1 cellular context compared by ENCODE assay signal in genomic region chr6:11392778-11393507, GRCh38.
TF ChIP-seq lines count a peak whose summit lies in the region.

No MANE protein-coding gene starts in this region.

TF ChIP-seq in HepG2, 621 proteins besides CTCF, POLR2A, EP300 and RAD21 (continued from another document and continues in another):
- TF ChIP-seq SNAPC4 (CRISPR knock-in tag; IDR thresholded peaks at IDR 0.05) (peak; percentile 26; the same call in 1 of the 2 replicates), ZBTB3 (CRISPR knock-in tag; IDR thresholded peaks at IDR 0.05; ENCODE audit: borderline replicate concordance, low read depth) (no peak), SP1 (IDR thresholded peaks at IDR 0.05) (no peak), SP1 (CRISPR knock-in tag; IDR thresholded peaks at IDR 0.05) (peak; percentile 29; the same call in 1 of the 2 replicates), GATA4 (IDR thresholded peaks at IDR 0.05; ENCODE audit: borderline replicate concordance, low read depth) (peak; percentile 99), RFXAP (CRISPR knock-in tag; IDR thresholded peaks at IDR 0.05; ENCODE audit: borderline replicate concordance) (peak; percentile 93; the same call in 1 of the 2 replicates), U2AF1 (optimal IDR thresholded peaks at IDR 0.05; ENCODE audit: low read depth, low read length) (no peak), SMAD1 (CRISPR knock-in tag; IDR thresholded peaks at IDR 0.05; ENCODE audit: borderline replicate concordance, low read depth) (peak; percentile 43; the same call in 1 of the 2 replicates), ZNF143 (CRISPR knock-in tag; IDR thresholded peaks at IDR 0.05) (peak; percentile 70), MIER3 (CRISPR knock-in tag; IDR thresholded peaks at IDR 0.05; ENCODE audit: borderline replicate concordance) (peak; percentile 99), TCF12 (IDR thresholded peaks at IDR 0.05) (no peak), TCF12 (CRISPR knock-in tag; IDR thresholded peaks at IDR 0.05) (peak; percentile 88; the same call in 1 of the 2 replicates), SKIL (CRISPR knock-in tag; IDR thresholded peaks at IDR 0.05; ENCODE audit: borderline replicate concordance) (peak; percentile 87), SMARCE1 (IDR thresholded peaks at IDR 0.05; ENCODE audit: borderline replicate concordance) (no peak), NCOA1 (CRISPR knock-in tag; IDR thresholded peaks at IDR 0.05) (0 out of 2 replicates have a peak, but pooled peaks have one; percentile 32), TEAD3 (CRISPR knock-in tag; optimal IDR thresholded peaks at IDR 0.05; ENCODE audit: borderline replicate concordance) (peak; percentile 96), ZNF333 (CRISPR knock-in tag; IDR thresholded peaks at IDR 0.05; ENCODE audit: borderline replicate concordance) (peak; percentile 60; the same call in 1 of the 2 replicates), HNRNPL (IDR thresholded peaks at IDR 0.05; ENCODE audit: low read depth, low read length) (peak; percentile 85), ZNF337 (CRISPR knock-in tag; IDR thresholded peaks at IDR 0.05; ENCODE audit: borderline replicate concordance, low read depth) (peak; percentile 20; the same call in 1 of the 2 replicates), CHD4 (IDR thresholded peaks at IDR 0.05; ENCODE audit: borderline replicate concordance, low read length) (peak; percentile 95), ZNF7 (CRISPR knock-in tag; IDR thresholded peaks at IDR 0.05) (peak; percentile 93), ZNF281 (CRISPR knock-in tag; IDR thresholded peaks at IDR 0.05; ENCODE audit: borderline replicate concordance) (peak; percentile 81; the same call in 1 of the 2 replicates), ERF (CRISPR knock-in tag; IDR thresholded peaks at IDR 0.05) (peak; percentile 95; the same call in 1 of the 2 replicates), HIVEP1 (CRISPR knock-in tag; IDR thresholded peaks at IDR 0.05) (peak; percentile 77; the same call in 1 of the 2 replicates), ZFY (CRISPR knock-in tag; IDR thresholded peaks at IDR 0.05) (peak; percentile 62), DNMT1 (CRISPR knock-in tag; IDR thresholded peaks at IDR 0.05) (no peak; the same call in 1 of the 2 replicates), ZNF652 (CRISPR knock-in tag; IDR thresholded peaks at IDR 0.05; ENCODE audit: borderline replicate concordance, low read depth) (peak; percentile 75; the same call in 1 of the 2 replicates), SNAPC5 (CRISPR knock-in tag; IDR thresholded peaks at IDR 0.05; ENCODE audit: borderline replicate concordance) (no peak), CREM (IDR thresholded peaks at IDR 0.05) (peak; percentile 86), CREM (CRISPR knock-in tag; IDR thresholded peaks at IDR 0.05) (no peak), ZNF432 (CRISPR knock-in tag; IDR thresholded peaks at IDR 0.05; ENCODE audit: borderline replicate concordance) (no peak), ZNF225 (CRISPR knock-in tag; IDR thresholded peaks at IDR 0.05) (no peak)
- TF ChIP-seq, protein P1, sequence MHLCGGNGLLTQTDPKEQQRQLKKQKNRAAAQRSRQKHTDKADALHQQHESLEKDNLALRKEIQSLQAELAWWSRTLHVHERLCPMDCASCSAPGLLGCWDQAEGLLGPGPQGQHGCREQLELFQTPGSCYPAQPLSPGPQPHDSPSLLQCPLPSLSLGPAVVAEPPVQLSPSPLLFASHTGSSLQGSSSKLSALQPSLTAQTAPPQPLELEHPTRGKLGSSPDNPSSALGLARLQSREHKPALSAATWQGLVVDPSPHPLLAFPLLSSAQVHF (CRISPR knock-in tag; IDR thresholded peaks at IDR 0.05), result no peak
- TF ChIP-seq, protein P2, sequence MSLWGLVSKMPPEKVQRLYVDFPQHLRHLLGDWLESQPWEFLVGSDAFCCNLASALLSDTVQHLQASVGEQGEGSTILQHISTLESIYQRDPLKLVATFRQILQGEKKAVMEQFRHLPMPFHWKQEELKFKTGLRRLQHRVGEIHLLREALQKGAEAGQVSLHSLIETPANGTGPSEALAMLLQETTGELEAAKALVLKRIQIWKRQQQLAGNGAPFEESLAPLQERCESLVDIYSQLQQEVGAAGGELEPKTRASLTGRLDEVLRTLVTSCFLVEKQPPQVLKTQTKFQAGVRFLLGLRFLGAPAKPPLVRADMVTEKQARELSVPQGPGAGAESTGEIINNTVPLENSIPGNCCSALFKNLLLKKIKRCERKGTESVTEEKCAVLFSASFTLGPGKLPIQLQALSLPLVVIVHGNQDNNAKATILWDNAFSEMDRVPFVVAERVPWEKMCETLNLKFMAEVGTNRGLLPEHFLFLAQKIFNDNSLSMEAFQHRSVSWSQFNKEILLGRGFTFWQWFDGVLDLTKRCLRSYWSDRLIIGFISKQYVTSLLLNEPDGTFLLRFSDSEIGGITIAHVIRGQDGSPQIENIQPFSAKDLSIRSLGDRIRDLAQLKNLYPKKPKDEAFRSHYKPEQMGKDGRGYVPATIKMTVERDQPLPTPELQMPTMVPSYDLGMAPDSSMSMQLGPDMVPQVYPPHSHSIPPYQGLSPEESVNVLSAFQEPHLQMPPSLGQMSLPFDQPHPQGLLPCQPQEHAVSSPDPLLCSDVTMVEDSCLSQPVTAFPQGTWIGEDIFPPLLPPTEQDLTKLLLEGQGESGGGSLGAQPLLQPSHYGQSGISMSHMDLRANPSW (CRISPR knock-in tag; IDR thresholded peaks at IDR 0.05; ENCODE audit: borderline replicate concordance), result 0 out of 2 replicates have a peak, but pooled peaks have one; percentile 33
- TF ChIP-seq, protein P3, sequence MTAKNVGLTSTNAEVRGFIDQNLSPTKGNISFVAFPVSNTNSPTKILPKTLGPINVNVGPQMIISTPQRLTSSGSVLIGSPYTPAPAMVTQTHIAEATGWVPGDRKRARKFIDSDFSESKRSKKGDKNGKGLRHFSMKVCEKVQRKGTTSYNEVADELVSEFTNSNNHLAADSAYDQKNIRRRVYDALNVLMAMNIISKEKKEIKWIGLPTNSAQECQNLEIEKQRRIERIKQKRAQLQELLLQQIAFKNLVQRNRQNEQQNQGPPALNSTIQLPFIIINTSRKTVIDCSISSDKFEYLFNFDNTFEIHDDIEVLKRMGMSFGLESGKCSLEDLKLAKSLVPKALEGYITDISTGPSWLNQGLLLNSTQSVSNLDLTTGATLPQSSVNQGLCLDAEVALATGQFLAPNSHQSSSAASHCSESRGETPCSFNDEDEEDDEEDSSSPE (CRISPR knock-in tag; IDR thresholded peaks at IDR 0.05), result peak; percentile 80
- TF ChIP-seq, protein P4, sequence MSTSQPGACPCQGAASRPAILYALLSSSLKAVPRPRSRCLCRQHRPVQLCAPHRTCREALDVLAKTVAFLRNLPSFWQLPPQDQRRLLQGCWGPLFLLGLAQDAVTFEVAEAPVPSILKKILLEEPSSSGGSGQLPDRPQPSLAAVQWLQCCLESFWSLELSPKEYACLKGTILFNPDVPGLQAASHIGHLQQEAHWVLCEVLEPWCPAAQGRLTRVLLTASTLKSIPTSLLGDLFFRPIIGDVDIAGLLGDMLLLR (CRISPR knock-in tag; IDR thresholded peaks at IDR 0.05), result no peak; the same call in 1 of the 2 replicates
- TF ChIP-seq, protein P5, sequence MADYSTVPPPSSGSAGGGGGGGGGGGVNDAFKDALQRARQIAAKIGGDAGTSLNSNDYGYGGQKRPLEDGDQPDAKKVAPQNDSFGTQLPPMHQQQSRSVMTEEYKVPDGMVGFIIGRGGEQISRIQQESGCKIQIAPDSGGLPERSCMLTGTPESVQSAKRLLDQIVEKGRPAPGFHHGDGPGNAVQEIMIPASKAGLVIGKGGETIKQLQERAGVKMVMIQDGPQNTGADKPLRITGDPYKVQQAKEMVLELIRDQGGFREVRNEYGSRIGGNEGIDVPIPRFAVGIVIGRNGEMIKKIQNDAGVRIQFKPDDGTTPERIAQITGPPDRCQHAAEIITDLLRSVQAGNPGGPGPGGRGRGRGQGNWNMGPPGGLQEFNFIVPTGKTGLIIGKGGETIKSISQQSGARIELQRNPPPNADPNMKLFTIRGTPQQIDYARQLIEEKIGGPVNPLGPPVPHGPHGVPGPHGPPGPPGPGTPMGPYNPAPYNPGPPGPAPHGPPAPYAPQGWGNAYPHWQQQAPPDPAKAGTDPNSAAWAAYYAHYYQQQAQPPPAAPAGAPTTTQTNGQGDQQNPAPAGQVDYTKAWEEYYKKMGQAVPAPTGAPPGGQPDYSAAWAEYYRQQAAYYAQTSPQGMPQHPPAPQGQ (CRISPR knock-in tag; IDR thresholded peaks at IDR 0.05; ENCODE audit: borderline replicate concordance), result 0 out of 2 replicates have a peak, but pooled peaks have one; percentile 97
- TF ChIP-seq, protein P6, sequence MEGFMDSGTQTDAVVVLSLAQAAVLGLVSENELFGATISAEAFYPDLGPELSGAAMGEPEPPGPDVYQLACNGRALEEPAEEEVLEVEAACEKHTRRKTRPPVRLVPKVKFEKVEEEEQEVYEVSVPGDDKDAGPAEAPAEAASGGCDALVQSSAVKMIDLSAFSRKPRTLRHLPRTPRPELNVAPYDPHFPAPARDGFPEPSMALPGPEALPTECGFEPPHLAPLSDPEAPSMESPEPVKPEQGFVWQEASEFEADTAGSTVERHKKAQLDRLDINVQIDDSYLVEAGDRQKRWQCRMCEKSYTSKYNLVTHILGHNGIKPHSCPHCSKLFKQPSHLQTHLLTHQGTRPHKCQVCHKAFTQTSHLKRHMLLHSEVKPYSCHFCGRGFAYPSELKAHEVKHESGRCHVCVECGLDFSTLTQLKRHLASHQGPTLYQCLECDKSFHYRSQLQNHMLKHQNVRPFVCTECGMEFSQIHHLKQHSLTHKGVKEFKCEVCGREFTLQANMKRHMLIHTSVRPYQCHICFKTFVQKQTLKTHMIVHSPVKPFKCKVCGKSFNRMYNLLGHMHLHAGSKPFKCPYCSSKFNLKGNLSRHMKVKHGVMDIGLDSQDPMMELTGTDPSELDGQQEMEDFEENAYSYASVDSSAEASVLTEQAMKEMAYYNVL (CRISPR knock-in tag; IDR thresholded peaks at IDR 0.05; ENCODE audit: borderline replicate concordance), result peak; percentile 94; the same call in 1 of the 2 replicates
- TF ChIP-seq, protein P7, sequence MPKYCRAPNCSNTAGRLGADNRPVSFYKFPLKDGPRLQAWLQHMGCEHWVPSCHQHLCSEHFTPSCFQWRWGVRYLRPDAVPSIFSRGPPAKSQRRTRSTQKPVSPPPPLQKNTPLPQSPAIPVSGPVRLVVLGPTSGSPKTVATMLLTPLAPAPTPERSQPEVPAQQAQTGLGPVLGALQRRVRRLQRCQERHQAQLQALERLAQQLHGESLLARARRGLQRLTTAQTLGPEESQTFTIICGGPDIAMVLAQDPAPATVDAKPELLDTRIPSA (CRISPR knock-in tag; IDR thresholded peaks at IDR 0.05; ENCODE audit: borderline replicate concordance), result no peak
